Comparison of ENCODE assay signal across 1 cellular context in genomic region chr3:72123908-72124441, GRCh38.
TF ChIP-seq lines count a peak whose summit lies in the region.

No MANE protein-coding gene starts in this region.

TF ChIP-seq in HEK293, 187 proteins besides CTCF, POLR2A, EP300 and RAD21 (continued from another document and continues in another):
- TF ChIP-seq REST (tag by site-specific recombination; IDR thresholded peaks at IDR 0.05): no peak
- no peak for TF ChIP-seq ZNF596 (tag by site-specific recombination; IDR thresholded peaks at IDR 0.05)
- peak; percentile 62; the same call in 1 of the 2 replicates for TF ChIP-seq ZNF398 (tag by site-specific recombination; IDR thresholded peaks at IDR 0.05)
- TF ChIP-seq KLF7 (tag by site-specific recombination; IDR thresholded peaks at IDR 0.05; ENCODE audit: borderline replicate concordance): no peak
- no peak for TF ChIP-seq ZNF26 (tag by site-specific recombination; IDR thresholded peaks at IDR 0.05)
- no peak for TF ChIP-seq HOXC10 (CRISPR knock-in tag; IDR thresholded peaks at IDR 0.05)
- no peak for TF ChIP-seq ZNF148 (tag by site-specific recombination; IDR thresholded peaks at IDR 0.05; ENCODE audit: borderline replicate concordance)
- TF ChIP-seq ZNF670 (tag by site-specific recombination; IDR thresholded peaks at IDR 0.05; ENCODE audit: low read depth): no peak
- no peak for TF ChIP-seq ZNF202 (tag by site-specific recombination; IDR thresholded peaks at IDR 0.05; ENCODE audit: borderline replicate concordance)
- peak; percentile 81; the same call in 1 of the 2 replicates for TF ChIP-seq ZNF394 (tag by site-specific recombination; IDR thresholded peaks at IDR 0.05; ENCODE audit: borderline replicate concordance)
- no peak for TF ChIP-seq ZNF140 (tag by site-specific recombination; IDR thresholded peaks at IDR 0.05)
- no peak for TF ChIP-seq ZNF768 (tag by site-specific recombination; IDR thresholded peaks at IDR 0.05)
- TF ChIP-seq FEZF1 (tag by site-specific recombination; IDR thresholded peaks at IDR 0.05): peak; percentile 94
- no peak for TF ChIP-seq ZNF626 (tag by site-specific recombination; IDR thresholded peaks at IDR 0.05)
- no peak for TF ChIP-seq GLIS2 (tag by site-specific recombination; IDR thresholded peaks at IDR 0.05)
- peak; percentile 82 for TF ChIP-seq HIC1 (tag by site-specific recombination; IDR thresholded peaks at IDR 0.05)
- peak; percentile 94; the same call in 1 of the 2 replicates for TF ChIP-seq MZF1 (tag by site-specific recombination; IDR thresholded peaks at IDR 0.05; ENCODE audit: borderline replicate concordance)
- peak; percentile 92 for TF ChIP-seq ZIC2 (tag by site-specific recombination; IDR thresholded peaks at IDR 0.05)
- TF ChIP-seq ZNF366 (tag by site-specific recombination; conservative IDR thresholded peaks at IDR 0.05): peak; percentile 98
- TF ChIP-seq ZNF529 (tag by site-specific recombination; IDR thresholded peaks at IDR 0.05; ENCODE audit: insufficient replicate concordance): no peak
- no peak for TF ChIP-seq ZNF404 (tag by site-specific recombination; IDR thresholded peaks at IDR 0.05)
- TF ChIP-seq ZNF639 (tag by site-specific recombination; IDR thresholded peaks at IDR 0.05): peak; percentile 94
- TF ChIP-seq PRDM10 (tag by site-specific recombination; IDR thresholded peaks at IDR 0.05): peak; percentile 65; the same call in 1 of the 2 replicates
- no peak for TF ChIP-seq ZFP3 (tag by site-specific recombination; IDR thresholded peaks at IDR 0.05; ENCODE audit: low read depth)
- no peak for TF ChIP-seq YY1 (tag by site-specific recombination; IDR thresholded peaks at IDR 0.05)
- TF ChIP-seq ZNF645 (tag by site-specific recombination; IDR thresholded peaks at IDR 0.05): no peak
- no peak for TF ChIP-seq ZNF677 (tag by site-specific recombination; IDR thresholded peaks at IDR 0.05)
- peak; percentile 93 for TF ChIP-seq PRDM1 (tag by site-specific recombination; IDR thresholded peaks at IDR 0.05)
- no peak; the same call in 1 of the 2 replicates for TF ChIP-seq ZNF488 (tag by site-specific recombination; IDR thresholded peaks at IDR 0.05)
- no peak; the same call in 1 of the 2 replicates for TF ChIP-seq REPIN1 (tag by site-specific recombination; IDR thresholded peaks at IDR 0.05; ENCODE audit: low read depth)
- TF ChIP-seq ZFP69B (tag by site-specific recombination; IDR thresholded peaks at IDR 0.05): peak; percentile 83
- no peak for TF ChIP-seq ZFHX2 (tag by site-specific recombination; conservative IDR thresholded peaks at IDR 0.05)
- TF ChIP-seq ZNF48 (tag by site-specific recombination; IDR thresholded peaks at IDR 0.05): no peak
- peak; percentile 55; the same call in 1 of the 2 replicates for TF ChIP-seq ZNF146 (tag by site-specific recombination; IDR thresholded peaks at IDR 0.05)
- TF ChIP-seq ZNF549 (tag by site-specific recombination; IDR thresholded peaks at IDR 0.05): no peak
- no peak for TF ChIP-seq ZNF521 (tag by site-specific recombination; IDR thresholded peaks at IDR 0.05)
- TF ChIP-seq ZNF76 (tag by site-specific recombination; IDR thresholded peaks at IDR 0.05; ENCODE audit: borderline replicate concordance, low read depth): no peak
- no peak for TF ChIP-seq ZNF530 (tag by site-specific recombination; IDR thresholded peaks at IDR 0.05; ENCODE audit: low read depth)
- no peak for TF ChIP-seq ZNF514 (tag by site-specific recombination; IDR thresholded peaks at IDR 0.05)
- no peak for TF ChIP-seq ZNF416 (tag by site-specific recombination; IDR thresholded peaks at IDR 0.05)
- TF ChIP-seq ZNF354C (tag by site-specific recombination; IDR thresholded peaks at IDR 0.05; ENCODE audit: borderline replicate concordance, low read depth): no peak
- peak; percentile 89 for TF ChIP-seq ZSCAN30 (tag by site-specific recombination; IDR thresholded peaks at IDR 0.05)
- no peak for TF ChIP-seq ZNF510 (tag by site-specific recombination; IDR thresholded peaks at IDR 0.05; ENCODE audit: insufficient replicate concordance)
